In genomic region chr10:110399163-110400094, GRCh38 we compare ENCODE assay signal across 11 cellular contexts.
DNase-seq lines count a peak whose midpoint lies in the region; ATAC-seq, FAIRE-seq and TF ChIP-seq lines count a peak whose summit lies in the region.
"Had no signal": no experiment of that assay in that cellular context is flagged by ENCODE, and none has a peak within 500 bp of the region (broad histone marks: within the 10 kb centered on the region; RNA-seq: fewer than 3 reads in every experiment).

No MANE protein-coding gene starts in this region.

- H3K9ac ChIP-seq in keratinocyte (ENCODE audit: control insufficient read depth, extremely low read depth, insufficient read depth, low read length) = peak overlapping the region; percentile 70

- no peak for TF ChIP-seq POLR2A in thyroid gland (IDR thresholded peaks at IDR 0.05)

- peak; percentile 9 for DNase-seq in NCI-H2029 (lab: John Stamatoyannopoulos, UW)
- DNase-seq in NCI-H2029 treated with DMSO at 0.1 percent for 48 hours (lab: John Stamatoyannopoulos, UW) = no peak
- peak; percentile 89 for DNase-seq in amniotic stem cell (lab: John Stamatoyannopoulos, UW)
- peak; percentile 88 for DNase-seq in keratinocyte (ENCODE audit: low read depth, low spot score)
- DNase-seq in thyroid gland = peak in 1 of 2 donors; percentile 19
- no peak for DNase-seq in frontal cortex (ENCODE audit: low spot score in 2 of 2)
- DNase-seq in NCI-H2196 treated with DMSO at 0.1 percent for 48 hours (lab: John Stamatoyannopoulos, UW; ENCODE audit: unreplicated experiment) = no peak
- DNase-seq: stimulated activated CD4-positive, alpha-beta T cell treated with anti-CD3 and anti-CD28 coated beads, Interleukin-12 subunit alpha, Interleukin-12 subunit beta, amount 100 ng/mL, for 4 hours had no signal

- peak overlapping the region in 2 of 3 experiments; percentile 18 to 27 for H3K4me3 ChIP-seq in keratinocyte (ENCODE audit: control insufficient read depth in 2 of 3, extremely low read depth in 1 of 3, insufficient read depth in 2 of 3, low read depth in 1 of 3, low read length in 3 of 3)
- H3K4me3 ChIP-seq in thyroid gland (replicated peaks in 1 of 3) = no peak overlapping the region

- TF ChIP-seq CTCF in keratinocyte (optimal IDR thresholded peaks at IDR 0.05 in 1 of 3, IDR thresholded peaks at IDR 0.05 in 1 of 3, conservative IDR thresholded peaks at IDR 0.05 in 1 of 3; ENCODE audit: extremely low read depth in 1 of 3, insufficient read depth in 2 of 3, low read length in 3 of 3) = peak in 2 of 3 experiments; percentile 10 to 22
- TF ChIP-seq CTCF in thyroid gland (IDR thresholded peaks at IDR 0.05) = no peak

- H3K27ac ChIP-seq in keratinocyte (ENCODE audit: control insufficient read depth, insufficient read depth, low read length) (peak overlapping the region; percentile 96), thyroid gland (peak overlapping the region in 2 of 3 donors; percentile 36 to 53)
- H3K27ac ChIP-seq: 22Rv1, VCaP had no signal

- ATAC-seq in HG03521 (IDR thresholded peaks at IDR 0.05; ENCODE audit: unreplicated experiment) = no peak

- H3K4me2 ChIP-seq in keratinocyte (ENCODE audit: control insufficient read depth, extremely low read depth, insufficient read depth, low read depth, low read length) = peak overlapping the region; percentile 71

- FAIRE-seq in keratinocyte (lab: Jason Lieb, UNC) (peak; percentile 96), frontal cortex (lab: Jason Lieb, UNC) (no peak)

- H3K27me3 ChIP-seq in keratinocyte (ENCODE audit: control insufficient read depth, extremely low read depth, insufficient read depth, low read length) = no peaks in the 10 kb centered on the region
- H3K27me3 ChIP-seq in thyroid gland = no peaks in the 10 kb centered on the region

- dilution Hi-C loops in keratinocyte (cut with MboI; ENCODE audit: extremely low pct_ligation_motif_present, low sequenced_read_pairs) = no loop called here

- no peaks in the 10 kb centered on the region for H3K79me2 ChIP-seq in keratinocyte (ENCODE audit: control insufficient read depth, insufficient read depth, low read length)

- no peaks in the 10 kb centered on the region for H3K36me3 ChIP-seq in keratinocyte (ENCODE audit: control insufficient read depth in 2 of 2, extremely low read depth in 1 of 2, insufficient read depth in 2 of 2, low read length in 2 of 2)
- H3K36me3 ChIP-seq in thyroid gland = no peaks in the 10 kb centered on the region

- WGBS in thyroid gland, 2 donors = 63 to 78% methylated on average over 9 of the region's 9 CpGs

- no peaks in the 10 kb centered on the region for H4K20me1 ChIP-seq in keratinocyte (ENCODE audit: control insufficient read depth, extremely low read depth, insufficient read depth, low read length)

- no peaks in the 10 kb centered on the region for H3K9me1 ChIP-seq in keratinocyte (ENCODE audit: control insufficient read depth, extremely low read depth, insufficient read depth, low read length)

- H3K9me3 ChIP-seq in keratinocyte (ENCODE audit: control insufficient read depth, low read depth, low read length) (no peaks in the 10 kb centered on the region), thyroid gland (no peaks in the 10 kb centered on the region)

- peaks cover 37% of the 10 kb centered on the region for H3K4me1 ChIP-seq in keratinocyte (ENCODE audit: control insufficient read depth, extremely low read depth, insufficient read depth, low read length)
- peaks cover 0 to 27% of the 10 kb centered on the region in 2 donors for H3K4me1 ChIP-seq in thyroid gland

- intact Hi-C loops in thyroid gland (cut with DNase I) = no loop called here

- peak overlapping the region; percentile 32 for H2AFZ ChIP-seq in keratinocyte (ENCODE audit: control insufficient read depth, low read length)

Comparison
In these comparisons a context has a peak if more than half of its experiments do, and no peak if none do; other contexts are left out.
1. DNase-seq: peak in NCI-H2029 (single experiment), amniotic stem cell (single experiment) and keratinocyte (single experiment); none in NCI-H2029 treated with DMSO at 0.1 percent for 48 hours (single experiment), frontal cortex (0 of 2) and NCI-H2196 treated with DMSO at 0.1 percent for 48 hours (single experiment).
2. H3K4me3 ChIP-seq: peak in keratinocyte (2 of 3); none in thyroid gland (0 of 3).
3. CTCF ChIP-seq: peak in keratinocyte (2 of 3); none in thyroid gland (0 of 6).